Comparison of ENCODE assay signal across 12 cellular contexts in genomic region chr1:221564891-221565290, GRCh38.
DNase-seq lines count a peak whose midpoint lies in the region; ATAC-seq and TF ChIP-seq lines count a peak whose summit lies in the region.
"Had no signal": no experiment of that assay in that cellular context is flagged by ENCODE, and none has a peak within 500 bp of the region (broad histone marks: within the 10 kb centered on the region; RNA-seq: fewer than 3 reads in every experiment).

No MANE protein-coding gene starts in this region.

- H4K20me1 ChIP-seq in OCI-LY1 (ENCODE audit: insufficient read depth, low read length): no peaks in the 10 kb centered on the region

- no peaks in the 10 kb centered on the region for H3K9me3 ChIP-seq in left ventricle myocardium inferior (replicated peaks)
- H3K9me3 ChIP-seq in OCI-LY1 (ENCODE audit: low read length): no peaks in the 10 kb centered on the region
- no peaks in the 10 kb centered on the region for H3K9me3 ChIP-seq in right lobe of liver
- H3K9me3 ChIP-seq in sigmoid colon: no peaks in the 10 kb centered on the region
- H3K9me3 ChIP-seq: Caco-2, HAP-1 had no signal

- intact Hi-C loops in left ventricle myocardium inferior (cut with micrococcal nuclease): no loop called here
- intact Hi-C loops in left ventricle myocardium superior (cut with micrococcal nuclease): loop anchor here (10.0 kb wide), 1 partner anchor 170 kb away; no protein-coding TSS in a partner anchor
- intact Hi-C loops in right lobe of liver (cut with DNase I): no loop called here
- intact Hi-C loops in sigmoid colon (cut with DNase I): no loop called here
- intact Hi-C loops in head of caudate nucleus (cut with DNase I): no loop called here

- H3K36me3 ChIP-seq in left ventricle myocardium inferior: no peaks in the 10 kb centered on the region
- H3K36me3 ChIP-seq in OCI-LY1 (ENCODE audit: insufficient read depth, low read length): no peaks in the 10 kb centered on the region
- H3K36me3 ChIP-seq in right lobe of liver: no peaks in the 10 kb centered on the region
- H3K36me3 ChIP-seq in sigmoid colon: no peaks in the 10 kb centered on the region
- H3K36me3 ChIP-seq: HAP-1 had no signal

- TF ChIP-seq CTCF in left ventricle myocardium inferior (IDR thresholded peaks at IDR 0.05; ENCODE audit: borderline replicate concordance): no peak
- no peak for TF ChIP-seq CTCF in OCI-LY1 (IDR thresholded peaks at IDR 0.05; ENCODE audit: low read length)
- no peak for TF ChIP-seq CTCF in right lobe of liver (IDR thresholded peaks at IDR 0.05)
- no peak for TF ChIP-seq CTCF in sigmoid colon (IDR thresholded peaks at IDR 0.05)

- no peak for TF ChIP-seq EP300 in sigmoid colon (IDR thresholded peaks at IDR 0.05)

- H3K4me1 ChIP-seq in left ventricle myocardium inferior (peaks cover 35% of the 10 kb centered on the region), OCI-LY1 (ENCODE audit: insufficient read depth, low read length, severe bottlenecking) (peaks cover 54% of the 10 kb centered on the region), right lobe of liver (peaks cover 0 to 30% (median 12%) of the 10 kb centered on the region in 4 donors), sigmoid colon (no peaks in the 10 kb centered on the region)
- H3K4me1 ChIP-seq: Caco-2, HAP-1 had no signal

- WGBS in right lobe of liver (ENCODE audit: insufficient coverage, low coverage, low lambda C conversion rate, missing lambda C conversion rate): 47% methylated on average over 2 of the region's 2 CpGs
- 67 to 78% methylated on average over 2 of the region's 2 CpGs for WGBS in sigmoid colon, 2 donors

- no peak overlapping the region for H3K4me3 ChIP-seq in left ventricle myocardium inferior
- H3K4me3 ChIP-seq in OCI-LY1 (ENCODE audit: low read depth, low read length, poor library complexity, severe bottlenecking): no peak overlapping the region
- no peak overlapping the region for H3K4me3 ChIP-seq in right lobe of liver
- no peak overlapping the region for H3K4me3 ChIP-seq in sigmoid colon
- H3K4me3 ChIP-seq: HAP-1 had no signal

- ATAC-seq in left ventricle myocardium superior: no peak
- ATAC-seq in right lobe of liver: no peak

- H2AFZ ChIP-seq in OCI-LY1 (ENCODE audit: low read length): 0 out of 2 replicates have a peak overlapping the region, but pooled peaks have one; percentile 78

- H3K79me2 ChIP-seq in OCI-LY1 (ENCODE audit: insufficient read depth, low read length): no peaks in the 10 kb centered on the region

- H3K27ac ChIP-seq in left ventricle myocardium inferior (replicated peaks): peak overlapping the region; percentile 75
- peak overlapping the region; percentile 97 for H3K27ac ChIP-seq in OCI-LY1 (ENCODE audit: low read depth, low read length, poor library complexity, severe bottlenecking)
- peak overlapping the region in 2 of 3 donors; percentile 92 to 96 for H3K27ac ChIP-seq in right lobe of liver
- no peak overlapping the region for H3K27ac ChIP-seq in sigmoid colon
- H3K27ac ChIP-seq: C4-2B had no signal

- TF ChIP-seq POLR2A in right lobe of liver (IDR thresholded peaks at IDR 0.05) (no peak), sigmoid colon (IDR thresholded peaks at IDR 0.05) (no peak)

- DNase-seq in left ventricle myocardium inferior (no peak), left ventricle myocardium superior (no peak), right lobe of liver (no peak), sigmoid colon (no peak), HuH-7.5 (ENCODE audit: low spot score) (no peak), head of caudate nucleus (no peak)
- DNase-seq: AML-193; Caco-2; CD4-positive, alpha-beta T cell had no signal

- peak overlapping the region; percentile 50; the same call in 1 of the 2 replicates for H3K4me2 ChIP-seq in OCI-LY1 (ENCODE audit: low read length)

- H3F3A ChIP-seq in OCI-LY1 (ENCODE audit: insufficient read depth, low read length): no peaks in the 10 kb centered on the region

- H3K27me3 ChIP-seq in left ventricle myocardium inferior (ENCODE audit: low read depth) (no peaks in the 10 kb centered on the region), OCI-LY1 (ENCODE audit: insufficient read depth, low read length) (no peaks in the 10 kb centered on the region), right lobe of liver (no peaks in the 10 kb centered on the region), sigmoid colon (no peaks in the 10 kb centered on the region)

- H3K9ac ChIP-seq in OCI-LY1 (ENCODE audit: low read length): peak overlapping the region; percentile 36

- H3K9me2 ChIP-seq in OCI-LY1 (ENCODE audit: low read depth, low read length): no peaks in the 10 kb centered on the region

Comparison
In these comparisons a context has a peak if more than half of its experiments do, and no peak if none do; other contexts are left out.
1. H3K27ac ChIP-seq: peak in left ventricle myocardium inferior (single experiment), OCI-LY1 (single experiment) and right lobe of liver (2 of 3); none in sigmoid colon (0 of 4).